In the genomic region with DNA sequence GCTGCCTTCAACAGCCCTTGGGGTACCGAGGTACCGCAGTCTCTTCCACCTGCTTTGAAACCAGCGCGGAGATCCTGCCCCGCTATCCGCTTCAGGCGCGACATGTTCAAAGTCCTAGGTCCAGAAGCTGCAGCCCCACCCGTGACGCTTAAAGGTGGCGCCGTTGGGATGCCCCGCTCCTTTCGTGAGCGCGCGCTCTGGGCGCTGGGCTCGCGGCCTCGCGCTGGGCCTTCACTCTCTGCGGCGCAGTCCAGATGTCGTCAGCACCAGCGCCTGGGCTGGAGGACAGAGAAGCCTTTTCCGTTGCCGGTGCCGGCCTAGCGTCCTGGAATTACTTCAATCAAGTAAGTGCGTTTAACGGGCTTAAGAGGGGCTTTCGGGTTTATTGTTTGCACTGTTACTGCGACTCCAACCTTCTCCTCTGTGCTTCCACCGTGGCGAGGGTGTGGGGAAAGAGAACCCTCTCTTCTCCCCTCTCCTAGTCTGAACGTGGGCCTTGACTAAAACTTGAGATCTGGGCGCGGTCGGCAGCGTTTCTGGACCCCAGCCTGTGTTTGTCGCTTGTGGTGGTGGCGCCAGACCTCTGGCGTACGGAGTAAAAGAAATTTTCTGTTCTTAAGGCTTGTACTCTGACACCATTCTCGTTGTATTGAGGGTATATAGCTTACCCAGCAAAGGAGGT, we compare ENCODE assay signal across 8 cellular contexts. TPM values are rescaled to one million over a fixed set of nuclear protein-coding genes. Genes with fewer than 3 reads are reported as not detected.
DNase-seq lines count a peak whose midpoint lies in the region; ATAC-seq and TF ChIP-seq lines count a peak whose summit lies in the region.

A gene (minus strand): TSS at position 143 of the 682 bp plus-strand sequence. CDS start 39 bp downstream, at position 104.

- peaks cover 24% of the 10 kb centered on the region for H3K36me3 Mint-ChIP-seq in activated CD4-positive, alpha-beta T cell treated with anti-CD3 and anti-CD28 coated beads, Interleukin-2, amount 10 ng/mL, durations not matched to agents 7 days and 5 days (ENCODE audit: low read depth)

- H3K27me3 Mint-ChIP-seq in activated CD4-positive, alpha-beta T cell treated with anti-CD3 and anti-CD28 coated beads, Interleukin-2, amount 10 ng/mL, durations not matched to agents 7 days and 5 days = no peaks in the 10 kb centered on the region

- H3K9me3 Mint-ChIP-seq in activated CD4-positive, alpha-beta T cell treated with anti-CD3 and anti-CD28 coated beads, Interleukin-2, amount 10 ng/mL, durations not matched to agents 7 days and 5 days = no peaks in the 10 kb centered on the region

- TF ChIP-seq CTCF in BJ (IDR thresholded peaks at IDR 0.05; ENCODE audit: insufficient read depth, low read depth, low read length) = no peak; the same call in 1 of the 2 replicates

- CTCF ChIA-PET in BJ (lab: Yijun Ruan, JAX) = no interaction called here
- CTCF ChIA-PET in activated CD4-positive, alpha-beta T cell treated with anti-CD3 and anti-CD28 coated beads, Interleukin-2, amount 10 ng/mL, durations not matched to agents 7 days and 5 days (lab: Charles Lee) = interaction anchor here (0.8 to 2.4 kb wide), 4 partner anchors 11 to 875 kb away, joined by 3 to 11 read pairs (median 5); a partner anchor contains a TSS

- peak within 1 kb of the TSS; percentile 100 for H3K27ac Mint-ChIP-seq in activated CD4-positive, alpha-beta T cell treated with anti-CD3 and anti-CD28 coated beads, Interleukin-2, amount 10 ng/mL, durations not matched to agents 7 days and 5 days

- peak within 1 kb of the TSS; percentile 97 for H3K4me3 ChIP-seq in BJ (ENCODE audit: low read depth, low read length)

- POLR2A ChIA-PET in BJ (lab: Charles Lee) = no interaction called here
- POLR2A ChIA-PET in activated CD4-positive, alpha-beta T cell treated with anti-CD3 and anti-CD28 coated beads, Interleukin-2, amount 10 ng/mL, durations not matched to agents 7 days and 5 days (lab: Charles Lee) = interaction anchor here (0.6 to 1.2 kb wide), 2 partner anchors 15 to 69 kb away, joined by 3 to 5 read pairs; a partner anchor contains a TSS

- DNase-seq in BJ (ENCODE audit: low read depth) (peak; percentile 73), NCI-H526 treated with DMSO at 0.1 percent for 48 hours (lab: John Stamatoyannopoulos, UW) (peak; percentile 89), cortex of kidney (lab: John Stamatoyannopoulos, UW) (peak; percentile 74), left colon (peak; percentile 95 to 98)
- peak; percentile 96 for DNase-seq in activated CD4-positive, alpha-beta T cell treated with anti-CD3 and anti-CD28 coated beads, Interleukin-2, amount 10 ng/mL, durations not matched to agents 7 days and 5 days
- DNase-seq in stimulated activated CD4-positive, alpha-beta T cell treated with anti-CD3 and anti-CD28 coated beads, Interleukin-1b, Interleukin-23, amount 100 ng/mL, for 48 hours = peak; percentile 95

- H3K4me1 Mint-ChIP-seq in activated CD4-positive, alpha-beta T cell treated with anti-CD3 and anti-CD28 coated beads, Interleukin-2, amount 10 ng/mL, durations not matched to agents 7 days and 5 days = peaks cover 71% of the 10 kb centered on the region

- peak within 1 kb of the TSS; percentile 100 for H3K4me3 Mint-ChIP-seq in activated CD4-positive, alpha-beta T cell treated with anti-CD3 and anti-CD28 coated beads, Interleukin-2, amount 10 ng/mL, durations not matched to agents 7 days and 5 days

- H3K27me3 ChIP-seq in BJ (ENCODE audit: control insufficient read depth, insufficient read depth, low read length) = no peaks in the 10 kb centered on the region

- intact Hi-C loops in left colon (cut with DNase I, micrococcal nuclease) = no loop called here

- ATAC-seq in GM19324 (IDR thresholded peaks at IDR 0.05; ENCODE audit: low FRiP score, unreplicated experiment) (peak; percentile 87), HG03469 (IDR thresholded peaks at IDR 0.05; ENCODE audit: unreplicated experiment) (peak; percentile 80), left colon (peak; percentile 100)

- no peaks in the 10 kb centered on the region; the same call in 1 of the 2 replicates for H3K36me3 ChIP-seq in BJ (ENCODE audit: control insufficient read depth, insufficient read depth, low read length)

RNA-seq across cellular contexts. Expression of the gene that starts here (rescaled TPM):
- polyA plus RNA-seq in BJ (2011; rRNA removed) = 5.0 and 12.3 TPM in 2 replicates
- polyA minus RNA-seq in BJ (2011; rRNA and poly(A)+ RNA removed) = 3.3 and 3.6 TPM in 2 replicates
- 10 to 100 TPM; 19.4 to 24.7 TPM for total RNA-seq in activated CD4-positive, alpha-beta T cell treated with anti-CD3 and anti-CD28 coated beads, Interleukin-2, amount 10 ng/mL, durations not matched to agents 7 days and 5 days
- total RNA-seq in left colon = 1 to 10 TPM; 9.6 to 9.7 TPM

Comparison
In these comparisons a context has a peak if more than half of its experiments do, and no peak if none do; other contexts are left out.
1. Peak in every context shown above with its lines: DNase-seq, ATAC-seq and H3K4me3 ChIP-seq.